34 cellular contexts compared by ENCODE assay signal in genomic region chr6:165321555-165322145, GRCh38. TPM values are rescaled to one million over a fixed set of nuclear protein-coding genes. Genes with fewer than 3 reads are reported as not detected.
"Had no signal": no experiment of that assay in that cellular context is flagged by ENCODE, and none has a peak within 500 bp of the region (broad histone marks: within the 10 kb centered on the region; RNA-seq: fewer than 3 reads in every experiment).

No MANE protein-coding gene starts in this region.

- H3K36me3 ChIP-seq: left lung, lower lobe of right lung, pancreas, right atrium auricular region, right lobe of liver, stomach, suprapubic skin, thoracic aorta, tibial artery, upper lobe of left lung had no signal

- H3K27ac Mint-ChIP-seq: immature natural killer cell; naive thymus-derived CD8-positive, alpha-beta T cell; nephron; stimulated activated naive B cell treated with anti-CD40 and anti-IgM and Interleukin-4, amounts not matched to agents 10 μg/mL and 1 μg/mL and 100 μg/mL, for 72 hours had no signal

- H3K4me3 Mint-ChIP-seq: immature natural killer cell; naive thymus-derived CD8-positive, alpha-beta T cell; nephron; neural crest cell; stimulated activated naive B cell treated with anti-CD40 and anti-IgM and Interleukin-4, amounts not matched to agents 10 μg/mL and 1 μg/mL and 100 μg/mL, for 72 hours had no signal

- FAIRE-seq: islet of Langerhans, kidney, pancreas had no signal

- DNase-seq: hypothalamus; immature natural killer cell; kidney; left colon; left lung; lower lobe of right lung; mammary epithelial cell; mesenchymal stem cell; naive thymus-derived CD8-positive, alpha-beta T cell; nucleus accumbens; pancreas; right lobe of liver; stimulated activated CD4-positive, alpha-beta T cell treated with anti-CD3 and anti-CD28 coated beads, Interleukin-12 subunit alpha, Interleukin-12 subunit beta, amount 100 ng/mL, for 4 hours; stimulated activated CD4-positive, alpha-beta T cell treated with anti-CD3 and anti-CD28 coated beads, Interleukin-15, amount 100 ng/mL, for 24 hours; stimulated activated CD4-positive, alpha-beta T cell treated with anti-CD3 and anti-CD28 coated beads, Interleukin-2, amount 100 ng/mL, for 24 hours; stimulated activated CD4-positive, alpha-beta T cell treated with anti-CD3 and anti-CD28 coated beads, Interleukin-4, amount 100 ng/mL, for 1 hour; stimulated activated naive B cell treated with anti-CD40 and anti-IgM and Interleukin-4, amounts not matched to agents 10 μg/mL and 1 μg/mL and 100 μg/mL, for 72 hours; stimulated activated naive CD8-positive, alpha-beta T cell treated with anti-CD3 and anti-CD28 coated beads, Interleukin-15, Interleukin-2, amounts not matched to agents 100 U/mL and 50 U/mL, for 24 hours; stomach; tibial artery; upper lobe of left lung had no signal

- H3K27me3 Mint-ChIP-seq: naive thymus-derived CD8-positive, alpha-beta T cell; stimulated activated naive B cell treated with anti-CD40 and anti-IgM and Interleukin-4, amounts not matched to agents 10 μg/mL and 1 μg/mL and 100 μg/mL, for 72 hours had no signal

- H3K4me1 Mint-ChIP-seq: immature natural killer cell; naive thymus-derived CD8-positive, alpha-beta T cell; nephron; neural crest cell; stimulated activated naive B cell treated with anti-CD40 and anti-IgM and Interleukin-4, amounts not matched to agents 10 μg/mL and 1 μg/mL and 100 μg/mL, for 72 hours had no signal

- H3K4me1 ChIP-seq: left lung, lower lobe of right lung, pancreas, right atrium auricular region, right lobe of liver, stomach, suprapubic skin, tibial artery, upper lobe of left lung had no signal

- H3K27ac ChIP-seq: left lung, lower lobe of right lung, pancreas, right atrium auricular region, right lobe of liver, skin epidermis, stomach, suprapubic skin, thoracic aorta, tibial artery, upper lobe of left lung had no signal

- H3K9me3 ChIP-seq: pancreas, right lobe of liver had no signal

- H3K4me3 ChIP-seq: left lung, lower lobe of right lung, pancreas, right atrium auricular region, right lobe of liver, skin epidermis, stomach, suprapubic skin, thoracic aorta, tibial artery, upper lobe of left lung had no signal

- ATAC-seq: left colon; left lung; lower lobe of right lung; naive thymus-derived CD8-positive, alpha-beta T cell; pancreas; right lobe of liver; stimulated activated naive B cell treated with anti-CD40 and anti-IgM and Interleukin-4, amounts not matched to agents 10 μg/mL and 1 μg/mL and 100 μg/mL, for 72 hours; stimulated activated naive CD8-positive, alpha-beta T cell treated with anti-CD3 and anti-CD28 coated beads, Interleukin-15, Interleukin-2, amounts not matched to agents 100 U/mL and 50 U/mL, for 24 hours had no signal

- H3K27me3 ChIP-seq: left lung, pancreas, right atrium auricular region, right lobe of liver, stomach, suprapubic skin, tibial artery, upper lobe of left lung had no signal

- H3K36me3 Mint-ChIP-seq: immature natural killer cell; stimulated activated naive B cell treated with anti-CD40 and anti-IgM and Interleukin-4, amounts not matched to agents 10 μg/mL and 1 μg/mL and 100 μg/mL, for 72 hours had no signal

RNA-seq across cellular contexts. Expression of gene C6orf118, which starts 12.2 kb away (rescaled TPM):
- total RNA-seq: left colon; liver; mammary epithelial cell; mucosa of gallbladder; naive thymus-derived CD8-positive, alpha-beta T cell; osteoblast; pancreas; posterior vena cava; pulmonary artery endothelial cell; right atrium auricular region; right lobe of liver; suprapubic skin; thoracic aorta; urinary bladder had no signal
